31 cellular contexts compared by ENCODE assay signal in the genomic region with DNA sequence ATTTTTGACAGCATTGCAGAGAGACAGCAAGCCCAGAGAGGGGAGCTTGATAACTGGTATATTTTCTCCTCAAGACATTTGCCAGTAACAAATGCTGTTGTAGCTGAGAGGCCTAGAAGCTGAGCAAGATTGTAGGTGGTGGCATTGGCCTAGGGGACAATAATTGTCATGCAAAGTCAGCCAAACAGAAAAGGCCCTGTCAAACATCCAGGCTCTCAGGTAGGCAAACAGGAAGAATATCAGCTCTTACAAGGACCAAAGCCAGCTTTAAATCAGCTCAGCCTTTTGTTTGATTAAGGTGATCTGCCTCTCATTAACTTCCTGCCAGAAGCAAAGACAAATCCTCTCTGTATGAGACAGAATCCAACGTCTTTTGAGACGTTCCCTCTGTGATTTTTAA. TPM values are rescaled to one million over a fixed set of nuclear protein-coding genes. Genes with fewer than 3 reads are reported as not detected.
"Had no signal": no experiment of that assay in that cellular context is flagged by ENCODE, and none has a peak within 500 bp of the region (broad histone marks: within the 10 kb centered on the region; RNA-seq: fewer than 3 reads in every experiment).

No MANE protein-coding gene starts in this region.

- H3K27ac Mint-ChIP-seq: activated CD4-positive, alpha-beta T cell treated with anti-CD3 and anti-CD28 coated beads, Interleukin-2, amount 10 ng/mL, durations not matched to agents 24 days and 14 days; activated CD8-positive, alpha-beta T cell treated with anti-CD3 and anti-CD28 coated beads, Interleukin-2, amount 10 ng/mL, durations not matched to agents 7 days and 5 days; activated naive CD8-positive, alpha-beta T cell; activated T-helper 17 cell treated with anti-CD3 and anti-CD28 coated beads, Interleukin-2, amount 50 U/mL, for 72 hours; mesothelial cell of epicardium; naive thymus-derived CD8-positive, alpha-beta T cell; neural progenitor cell; stimulated activated effector memory CD8-positive, alpha-beta T cell treated with anti-CD3 and anti-CD28 coated beads, Interleukin-12 subunit alpha, Interleukin-12 subunit beta, amount 100 ng/mL, for 72 hours; stimulated activated naive CD8-positive, alpha-beta T cell treated with anti-CD3 and anti-CD28 coated beads, Interleukin-15, amount 100 ng/mL, for 72 hours had no signal

- H3K79me2 ChIP-seq: hepatocyte had no signal

- H3K36me3 Mint-ChIP-seq: mesothelial cell of epicardium; neural progenitor cell; stimulated activated effector memory CD8-positive, alpha-beta T cell treated with anti-CD3 and anti-CD28 coated beads, Interleukin-12 subunit alpha, Interleukin-12 subunit beta, amount 100 ng/mL, for 72 hours had no signal

- ATAC-seq: activated CD8-positive, alpha-beta T cell treated with anti-CD3 and anti-CD28 coated beads, Interleukin-2, amount 10 ng/mL, durations not matched to agents 7 days and 5 days; activated T-helper 17 cell treated with anti-CD3 and anti-CD28 coated beads, Interleukin-2, amount 50 U/mL, for 72 hours; left ventricle myocardium superior; naive thymus-derived CD8-positive, alpha-beta T cell; sciatic nerve; stimulated activated effector memory CD8-positive, alpha-beta T cell treated with anti-CD3 and anti-CD28 coated beads, Interleukin-12 subunit alpha, Interleukin-12 subunit beta, amount 100 ng/mL, for 72 hours; stimulated activated naive CD8-positive, alpha-beta T cell treated with anti-CD3 and anti-CD28 coated beads, Interleukin-15, amount 100 ng/mL, for 72 hours had no signal

- H3K9me3 ChIP-seq: adrenal gland had no signal

- H3K9ac ChIP-seq: neural progenitor cell had no signal

- H3K27ac ChIP-seq: adrenal gland, ascending aorta, brain microvascular endothelial cell, hepatocyte, neural progenitor cell, transverse colon had no signal

- DNase-seq: activated CD4-positive, alpha-beta T cell treated with anti-CD3 and anti-CD28 coated beads, Interleukin-2, amount 10 ng/mL, durations not matched to agents 24 days and 14 days; activated CD8-positive, alpha-beta T cell treated with anti-CD3 and anti-CD28 coated beads, Interleukin-2, amount 10 ng/mL, durations not matched to agents 7 days and 5 days; activated naive CD4-positive, alpha-beta T cell; activated T-cell treated with anti-CD3 and anti-CD28 coated beads, Interleukin-2, amount 50 U/mL, for 1 hour; adrenal gland; brain microvascular endothelial cell; central memory CD4-positive, alpha-beta T cell; effector memory CD4-positive, alpha-beta T cell; foreskin melanocyte; glutamatergic neuron; kidney glomerular epithelial cell; left ventricle myocardium superior; mammary epithelial cell; naive thymus-derived CD8-positive, alpha-beta T cell; posterior cingulate gyrus; small intestine; stimulated activated CD4-positive, alpha-beta T cell treated with anti-CD3 and anti-CD28 coated beads, Interleukin-2, amount 100 ng/mL, for 24 hours; stimulated activated naive CD8-positive, alpha-beta T cell treated with anti-CD3 and anti-CD28 coated beads, Interleukin-15, amount 100 ng/mL, for 72 hours; T1000; transverse colon had no signal

- H3K4me2 ChIP-seq: hepatocyte, neural progenitor cell had no signal

- H3K4me1 ChIP-seq: adrenal gland, ascending aorta, neural progenitor cell, transverse colon had no signal

- H3K27me3 ChIP-seq: adrenal gland, ascending aorta, brain microvascular endothelial cell, neural progenitor cell had no signal

- H3K4me3 Mint-ChIP-seq: activated CD4-positive, alpha-beta T cell treated with anti-CD3 and anti-CD28 coated beads, Interleukin-2, amount 10 ng/mL, durations not matched to agents 24 days and 14 days; activated CD8-positive, alpha-beta T cell treated with anti-CD3 and anti-CD28 coated beads, Interleukin-2, amount 10 ng/mL, durations not matched to agents 7 days and 5 days; activated naive CD8-positive, alpha-beta T cell; activated T-helper 17 cell treated with anti-CD3 and anti-CD28 coated beads, Interleukin-2, amount 50 U/mL, for 72 hours; mesothelial cell of epicardium; naive thymus-derived CD8-positive, alpha-beta T cell; neural progenitor cell; stimulated activated effector memory CD8-positive, alpha-beta T cell treated with anti-CD3 and anti-CD28 coated beads, Interleukin-12 subunit alpha, Interleukin-12 subunit beta, amount 100 ng/mL, for 72 hours; stimulated activated naive CD8-positive, alpha-beta T cell treated with anti-CD3 and anti-CD28 coated beads, Interleukin-15, amount 100 ng/mL, for 72 hours had no signal

- H3K4me1 Mint-ChIP-seq: activated CD4-positive, alpha-beta T cell treated with anti-CD3 and anti-CD28 coated beads, Interleukin-2, amount 10 ng/mL, durations not matched to agents 24 days and 14 days; activated T-helper 17 cell treated with anti-CD3 and anti-CD28 coated beads, Interleukin-2, amount 50 U/mL, for 72 hours; mesothelial cell of epicardium; naive thymus-derived CD8-positive, alpha-beta T cell; neural progenitor cell; stimulated activated effector memory CD8-positive, alpha-beta T cell treated with anti-CD3 and anti-CD28 coated beads, Interleukin-12 subunit alpha, Interleukin-12 subunit beta, amount 100 ng/mL, for 72 hours; stimulated activated naive CD8-positive, alpha-beta T cell treated with anti-CD3 and anti-CD28 coated beads, Interleukin-15, amount 100 ng/mL, for 72 hours had no signal

- H2AFZ ChIP-seq: hepatocyte, neural progenitor cell had no signal

RNA-seq across cellular contexts. Expression of gene BARX1, which starts 29.7 kb away (rescaled TPM):
- total RNA-seq: adrenal gland; ascending aorta; dermis microvascular lymphatic vessel endothelial cell; left ventricle myocardium superior; mammary epithelial cell; mesothelial cell of epicardium; naive thymus-derived CD8-positive, alpha-beta T cell; renal cortical epithelial cell; sciatic nerve; temporal lobe; transverse colon had no signal
